29 cellular contexts compared by ENCODE assay signal in genomic region chr22:48182896-48183805, GRCh38.
"Had no signal": no experiment of that assay in that cellular context is flagged by ENCODE, and none has a peak within 500 bp of the region (broad histone marks: within the 10 kb centered on the region; RNA-seq: fewer than 3 reads in every experiment).

No MANE protein-coding gene starts in this region.

- H3K4me3 ChIP-seq: heart right ventricle, lung, prostate gland, right atrium auricular region, smooth muscle cell, stomach, thyroid gland, vagina had no signal

- ATAC-seq: esophagus mucosa, heart right ventricle, left colon, natural killer cell, sciatic nerve had no signal

- H3K36me3 Mint-ChIP-seq: memory B cell, natural killer cell had no signal

- H3K4me3 Mint-ChIP-seq: endodermal cell, memory B cell, natural killer cell, neural crest cell had no signal

- H3K9me3 Mint-ChIP-seq: endodermal cell, natural killer cell, neural crest cell had no signal

- H3K4me2 ChIP-seq: smooth muscle cell had no signal

- FAIRE-seq: islet of Langerhans had no signal

- H3K9me3 ChIP-seq: prostate gland, right atrium auricular region, thyroid gland, vagina had no signal

- H3K36me3 ChIP-seq: heart right ventricle, prostate gland, right atrium auricular region, stomach, thyroid gland, vagina had no signal

- H3K27ac ChIP-seq: epithelial cell of prostate, heart right ventricle, prostate gland, right atrium auricular region, stomach, thyroid gland, vagina had no signal

- H3K27me3 ChIP-seq: right atrium auricular region, thyroid gland, vagina had no signal

- H3K4me1 ChIP-seq: heart right ventricle, prostate gland, right atrium auricular region, stomach, thyroid gland, vagina had no signal

- DNase-seq: cortex of kidney; effector CD4-positive, alpha-beta T cell; endodermal cell; foreskin fibroblast; glutamatergic neuron; heart right ventricle; hippocampal formation; kidney glomerular epithelial cell; left colon; natural killer cell; stimulated activated CD4-positive, alpha-beta T cell treated with anti-CD3 and anti-CD28 coated beads, Interleukin-12 subunit alpha, Interleukin-12 subunit beta, amount 100 ng/mL, for 4 hours; stimulated activated CD4-positive, alpha-beta T cell treated with anti-CD3 and anti-CD28 coated beads, Interleukin-1b, Interleukin-23, amount 100 ng/mL, for 48 hours; stimulated activated CD4-positive, alpha-beta T cell treated with anti-CD3 and anti-CD28 coated beads, Interleukin-4, amount 100 ng/mL, for 1 hour; stimulated activated CD8-positive, alpha-beta memory T cell treated with anti-CD3 and anti-CD28 coated beads, Interleukin-4, amount 100 ng/mL, for 48 hours; stimulated activated naive CD4-positive, alpha-beta T cell; stomach; thyroid gland; trophoblast cell had no signal

- H3K4me1 Mint-ChIP-seq: memory B cell had no signal

- H3K27ac Mint-ChIP-seq: endodermal cell, memory B cell, natural killer cell had no signal
